9 cellular contexts compared by ENCODE assay signal in genomic region chr3:9352917-9353823, GRCh38. TPM values are rescaled to one million over a fixed set of nuclear protein-coding genes. Genes with fewer than 3 reads are reported as not detected.
A peak's percentile ranks its signal among the peaks of the same experiment; 100 is the strongest.
DNase-seq lines count a peak whose midpoint lies in the region; ATAC-seq and TF ChIP-seq lines count a peak whose summit lies in the region.
"Had no signal": no experiment of that assay in that cellular context is flagged by ENCODE, and none has a peak within 500 bp of the region (broad histone marks: within the 10 kb centered on the region; RNA-seq: fewer than 3 reads in every experiment).

No MANE protein-coding gene starts in this region.

- peak overlapping the region in 1 of 4 donors; percentile 48 for H3K4me3 Mint-ChIP-seq in CD4-positive, CD25-positive, alpha-beta regulatory T cell
- H3K4me3 Mint-ChIP-seq: T-helper 1 cell treated with Interleukin-12 subunit alpha and Interleukin-12 subunit beta and Interleukin-4 antibody, amounts not matched to agents 30 μg/mL and 1 μg/mL, for 36 hours had no signal

- H3K9me3 Mint-ChIP-seq in CD4-positive, CD25-positive, alpha-beta regulatory T cell: no peaks in the 10 kb centered on the region
- H3K9me3 Mint-ChIP-seq: T-helper 1 cell treated with Interleukin-12 subunit alpha and Interleukin-12 subunit beta and Interleukin-4 antibody, amounts not matched to agents 30 μg/mL and 1 μg/mL, for 36 hours had no signal

- no peaks in the 10 kb centered on the region for H3K36me3 ChIP-seq in CD4-positive, CD25-positive, alpha-beta regulatory T cell (ENCODE audit: control insufficient read depth, insufficient read depth, low read length)

- H3K36me3 Mint-ChIP-seq in CD4-positive, CD25-positive, alpha-beta regulatory T cell: no peaks in the 10 kb centered on the region

- H3K27ac Mint-ChIP-seq in CD4-positive, CD25-positive, alpha-beta regulatory T cell: no peak overlapping the region
- H3K27ac Mint-ChIP-seq: T-helper 1 cell treated with Interleukin-12 subunit alpha and Interleukin-12 subunit beta and Interleukin-4 antibody, amounts not matched to agents 30 μg/mL and 1 μg/mL, for 36 hours had no signal

- DNase-seq in CD4-positive, CD25-positive, alpha-beta regulatory T cell: peak; percentile 45 to 67 (median 60)
- DNase-seq in NCI-H1694 (lab: John Stamatoyannopoulos, UW) (peak; percentile 6), cerebellum (ENCODE audit: low spot score) (peak; percentile 81), kidney glomerular epithelial cell (lab: John Stamatoyannopoulos, UW) (peak; percentile 59), GM19238 (ENCODE audit: insufficient read length, low spot score) (no peak)
- peak; percentile 36 for DNase-seq in stimulated activated CD4-positive, alpha-beta T cell treated with anti-CD3 and anti-CD28 coated beads, Interleukin-1b, Interleukin-23, amount 100 ng/mL, for 48 hours

- H3K4me1 ChIP-seq in CD4-positive, CD25-positive, alpha-beta regulatory T cell (ENCODE audit: control insufficient read depth, insufficient read depth, low read length, poor library complexity, severe bottlenecking): peaks cover 6% of the 10 kb centered on the region

- no peaks in the 10 kb centered on the region for H3K9me3 ChIP-seq in CD4-positive, CD25-positive, alpha-beta regulatory T cell (ENCODE audit: control insufficient read depth in 2 of 2, low read length in 2 of 2)

- peak; percentile 98 for TF ChIP-seq CTCF in VCaP (conservative IDR thresholded peaks at IDR 0.05)

- H3K4me3 ChIP-seq in CD4-positive, CD25-positive, alpha-beta regulatory T cell (ENCODE audit: low read depth, low read length): no peak overlapping the region

- peak; percentile 61 to 65 for ATAC-seq in CD4-positive, CD25-positive, alpha-beta regulatory T cell (ENCODE audit: low read depth in 2 of 2)
- peak; percentile 53 for ATAC-seq in GM21515 (IDR thresholded peaks at IDR 0.05; ENCODE audit: unreplicated experiment)

- no peaks in the 10 kb centered on the region for H3K27me3 ChIP-seq in CD4-positive, CD25-positive, alpha-beta regulatory T cell (ENCODE audit: control insufficient read depth, insufficient read depth, low read length)

- H3K27ac ChIP-seq in CD4-positive, CD25-positive, alpha-beta regulatory T cell (ENCODE audit: insufficient read depth, low read length, poor library complexity, severe bottlenecking): no peak overlapping the region
- peak overlapping the region; percentile 93 for H3K27ac ChIP-seq in VCaP

- no peaks in the 10 kb centered on the region for H3K27me3 Mint-ChIP-seq in CD4-positive, CD25-positive, alpha-beta regulatory T cell

- peaks cover 5 to 25% (median 8%) of the 10 kb centered on the region in 4 donors for H3K4me1 Mint-ChIP-seq in CD4-positive, CD25-positive, alpha-beta regulatory T cell

RNA-seq across cellular contexts. Expression of gene THUMPD3, which starts 9.7 kb away (rescaled TPM):
- 40.2 TPM for total RNA-seq in CD4-positive, CD25-positive, alpha-beta regulatory T cell
- polyA plus RNA-seq in CD4-positive, CD25-positive, alpha-beta regulatory T cell: 10 to 100 TPM; 17.9 to 20.5 (median 19.3) TPM
- 50.8 TPM for total RNA-seq in cerebellum

RNA-seq across cellular contexts. Expression of gene SETD5, which starts 44.2 kb away (rescaled TPM):
- 120 TPM for total RNA-seq in CD4-positive, CD25-positive, alpha-beta regulatory T cell
- 10 to 100 TPM; 17.7 to 32.2 (median 24.4) TPM for polyA plus RNA-seq in CD4-positive, CD25-positive, alpha-beta regulatory T cell
- total RNA-seq in cerebellum: 100.0 TPM
